In the genomic region with DNA sequence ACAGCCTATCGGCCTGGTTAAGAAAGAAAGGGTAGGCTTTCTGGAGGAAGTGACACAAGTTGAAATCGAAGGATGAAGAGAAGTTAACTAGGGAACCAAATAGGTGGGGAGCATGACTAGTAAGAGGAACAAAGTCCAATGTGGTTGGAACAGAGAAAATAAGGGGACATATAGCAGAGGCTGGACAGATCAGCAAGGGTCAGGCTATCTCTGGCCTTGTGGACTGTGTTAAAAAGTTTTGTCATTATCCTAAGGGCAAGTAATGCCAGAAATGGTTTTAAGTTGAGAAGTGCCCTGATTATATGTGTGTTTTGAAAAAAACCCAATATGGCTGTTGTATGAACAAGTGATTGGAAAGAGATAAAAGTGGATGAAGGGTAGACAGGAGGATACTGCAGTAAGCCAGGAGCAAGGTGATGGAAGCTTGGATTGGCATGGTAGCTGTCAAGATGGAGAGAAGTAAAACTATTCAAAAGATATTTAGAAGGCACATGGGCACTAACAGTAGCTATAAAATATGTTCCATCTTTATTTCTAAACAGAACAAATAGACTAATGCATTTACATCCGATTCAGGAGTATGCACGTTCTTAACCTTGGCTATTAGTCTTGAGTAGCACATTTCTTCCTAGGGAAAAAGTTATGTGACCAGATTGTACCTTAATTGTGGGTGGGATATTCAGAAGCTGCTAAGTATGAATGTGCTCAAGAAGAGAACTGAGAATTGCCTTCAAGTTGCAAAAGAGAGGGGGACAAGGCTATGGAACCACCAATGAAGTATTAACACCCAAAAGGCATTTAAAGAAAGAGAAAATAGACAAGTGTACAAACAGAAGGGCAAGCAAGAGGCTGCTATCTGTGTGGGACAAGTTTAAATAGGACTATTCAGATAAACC, we compare ENCODE assay signal across 18 cellular contexts. TPM values are rescaled to one million over a fixed set of nuclear protein-coding genes. Genes with fewer than 3 reads are reported as not detected.
DNase-seq lines count a peak whose midpoint lies in the region; ATAC-seq, FAIRE-seq and TF ChIP-seq lines count a peak whose summit lies in the region.
"Had no signal": no experiment of that assay in that cellular context is flagged by ENCODE, and none has a peak within 500 bp of the region (broad histone marks: within the 10 kb centered on the region; RNA-seq: fewer than 3 reads in every experiment).

No MANE protein-coding gene starts in this region.

- H3K9me3 Mint-ChIP-seq in activated T-cell treated with anti-CD3 and anti-CD28 coated beads, Interleukin-2, amount 50 U/mL, for 72 hours = no peaks in the 10 kb centered on the region
- no peaks in the 10 kb centered on the region for H3K9me3 Mint-ChIP-seq in activated T-cell treated with anti-CD3 and anti-CD28 coated beads, Interleukin-2, amount 50 U/mL, for 4 hours
- H3K9me3 Mint-ChIP-seq in HFFc6 (peaks cover 3% of the 10 kb centered on the region; the same call in 1 of the 2 replicates), astrocyte (ENCODE audit: unreplicated experiment) (no peaks in the 10 kb centered on the region)

- no peaks in the 10 kb centered on the region for H3K27me3 Mint-ChIP-seq in activated T-cell treated with anti-CD3 and anti-CD28 coated beads, Interleukin-2, amount 50 U/mL, for 72 hours (ENCODE audit: low read depth)
- no peaks in the 10 kb centered on the region for H3K27me3 Mint-ChIP-seq in activated T-cell treated with anti-CD3 and anti-CD28 coated beads, Interleukin-2, amount 50 U/mL, for 4 hours (ENCODE audit: low read depth)
- H3K27me3 Mint-ChIP-seq in HFFc6 (ENCODE audit: insufficient read depth) (peaks cover 9% of the 10 kb centered on the region), astrocyte (ENCODE audit: low read depth, unreplicated experiment) (no peaks in the 10 kb centered on the region)

- H3K36me3 Mint-ChIP-seq in activated T-cell treated with anti-CD3 and anti-CD28 coated beads, Interleukin-2, amount 50 U/mL, for 72 hours (ENCODE audit: insufficient read depth in 2 of 2) = peaks cover 3 to 12% of the 10 kb centered on the region in 2 donors
- H3K36me3 Mint-ChIP-seq in activated T-cell treated with anti-CD3 and anti-CD28 coated beads, Interleukin-2, amount 50 U/mL, for 4 hours (ENCODE audit: insufficient read depth) = peaks cover 49% of the 10 kb centered on the region
- H3K36me3 Mint-ChIP-seq in HFFc6 (ENCODE audit: low read depth) (peaks cover 61% of the 10 kb centered on the region), astrocyte (ENCODE audit: low read depth, unreplicated experiment) (peaks cover 33% of the 10 kb centered on the region)

- ATAC-seq in activated T-cell treated with anti-CD3 and anti-CD28 coated beads, Interleukin-2, amount 50 U/mL, for 72 hours (replicated peaks in 1 of 2) = no peak
- no peak for ATAC-seq in activated T-cell treated with anti-CD3 and anti-CD28 coated beads, Interleukin-2, amount 50 U/mL, for 4 hours
- ATAC-seq: SK-N-SH treated with all-trans-retinoic acid at 6 μM for 48 hours had no signal

- peak overlapping the region; percentile 25 for H3K27ac Mint-ChIP-seq in activated T-cell treated with anti-CD3 and anti-CD28 coated beads, Interleukin-2, amount 50 U/mL, for 72 hours
- peak overlapping the region; percentile 20; the same call in 1 of the 2 replicates for H3K27ac Mint-ChIP-seq in HFFc6
- H3K27ac Mint-ChIP-seq in astrocyte (ENCODE audit: unreplicated experiment) = peak overlapping the region; percentile 29

- no peak overlapping the region for H2AFZ ChIP-seq in astrocyte (ENCODE audit: low read depth, low read length)

- TF ChIP-seq POLR2A in adrenal gland (IDR thresholded peaks at IDR 0.05) = no peak

- H3K27ac ChIP-seq in astrocyte (ENCODE audit: low read depth, low read length) (no peak overlapping the region), neutrophil (peak overlapping the region; percentile 26), adrenal gland (no peak overlapping the region), brain microvascular endothelial cell (no peak overlapping the region)
- H3K27ac ChIP-seq: Peyer's patch had no signal

- H3K9me3 ChIP-seq in astrocyte (ENCODE audit: insufficient read depth, low read depth, low read length) (no peaks in the 10 kb centered on the region), neutrophil (no peaks in the 10 kb centered on the region), adrenal gland (replicated peaks in 1 of 3) (no peaks in the 10 kb centered on the region)
- H3K9me3 ChIP-seq: Peyer's patch had no signal

- no peak for DNase-seq in activated T-cell treated with anti-CD3 and anti-CD28 coated beads, Interleukin-2, amount 50 U/mL, for 72 hours
- no peak for DNase-seq in activated T-cell treated with anti-CD3 and anti-CD28 coated beads, Interleukin-2, amount 50 U/mL, for 4 hours
- DNase-seq in HFFc6 = no peak
- DNase-seq in astrocyte (ENCODE audit: low read depth) = no peak
- no peak for DNase-seq in adrenal gland
- DNase-seq in activated CD4-positive, CD25-positive, alpha-beta regulatory T cell (lab: John Stamatoyannopoulos, UW) = no peak
- no peak for DNase-seq in brain microvascular endothelial cell
- DNase-seq: DMS153, foreskin fibroblast, MM.1S, NCI-H2107, Peyer's patch had no signal

- peaks cover 49% of the 10 kb centered on the region for H3K36me3 ChIP-seq in astrocyte (ENCODE audit: insufficient read depth, low read length)
- peaks cover 45% of the 10 kb centered on the region for H3K36me3 ChIP-seq in neutrophil
- peaks cover 0 to 28% of the 10 kb centered on the region in 2 donors for H3K36me3 ChIP-seq in adrenal gland (replicated peaks in 1 of 2)
- H3K36me3 ChIP-seq in brain microvascular endothelial cell (replicated peaks) = peaks cover 49% of the 10 kb centered on the region

- no peak overlapping the region for H3K9ac ChIP-seq in astrocyte (ENCODE audit: low read length)

- intact Hi-C loops in adrenal gland (cut with DNase I) = no loop called here

- H3K27me3 ChIP-seq in astrocyte (ENCODE audit: insufficient read depth, low read length) (no peaks in the 10 kb centered on the region), neutrophil (no peaks in the 10 kb centered on the region), adrenal gland (no peaks in the 10 kb centered on the region), brain microvascular endothelial cell (replicated peaks) (no peaks in the 10 kb centered on the region)
- H3K27me3 ChIP-seq: Peyer's patch had no signal

- H3K4me1 Mint-ChIP-seq in activated T-cell treated with anti-CD3 and anti-CD28 coated beads, Interleukin-2, amount 50 U/mL, for 72 hours (ENCODE audit: low read depth) = peaks cover 8% of the 10 kb centered on the region
- peaks cover 22% of the 10 kb centered on the region for H3K4me1 Mint-ChIP-seq in activated T-cell treated with anti-CD3 and anti-CD28 coated beads, Interleukin-2, amount 50 U/mL, for 4 hours (ENCODE audit: low read depth)
- H3K4me1 Mint-ChIP-seq in HFFc6 (ENCODE audit: low read depth) (peaks cover 40% of the 10 kb centered on the region), astrocyte (ENCODE audit: low read depth, unreplicated experiment) (peaks cover 22% of the 10 kb centered on the region)

- FAIRE-seq in astrocyte (lab: Jason Lieb, UNC) = peak; percentile 54

- no peak overlapping the region for H3K4me2 ChIP-seq in astrocyte (ENCODE audit: low read length)

- H3K4me1 ChIP-seq in astrocyte (ENCODE audit: insufficient read depth, low read length) = no peaks in the 10 kb centered on the region
- H3K4me1 ChIP-seq in neutrophil (ENCODE audit: control insufficient read depth in 1 of 2, insufficient read depth in 1 of 2, low read depth in 1 of 2, low read length in 1 of 2) = peaks cover 3 to 4% of the 10 kb centered on the region in 2 experiments
- no peaks in the 10 kb centered on the region for H3K4me1 ChIP-seq in adrenal gland (replicated peaks in 1 of 2)
- H3K4me1 ChIP-seq: Peyer's patch had no signal

- H3K4me3 ChIP-seq in astrocyte (ENCODE audit: insufficient read depth, low read depth, low read length) (no peak overlapping the region), neutrophil (ENCODE audit: low read depth in 1 of 2, low read length in 1 of 2) (no peak overlapping the region), adrenal gland (no peak overlapping the region), brain microvascular endothelial cell (ENCODE audit: low read depth, low read length) (no peak overlapping the region)
- H3K4me3 ChIP-seq: Peyer's patch had no signal

- in situ Hi-C loops in brain microvascular endothelial cell (cut with HindIII; ENCODE audit: low pct_ligation_motif_present, low sequenced_read_pairs) = no loop called here

- TF ChIP-seq CTCF in HFFc6 (IDR thresholded peaks at IDR 0.05) = no peak
- TF ChIP-seq CTCF in astrocyte (IDR thresholded peaks at IDR 0.05; ENCODE audit: insufficient read depth, low read depth, low read length) = no peak
- TF ChIP-seq CTCF in neutrophil (IDR thresholded peaks at IDR 0.05) = no peak
- TF ChIP-seq CTCF in adrenal gland (IDR thresholded peaks at IDR 0.05) = no peak
- TF ChIP-seq CTCF in brain microvascular endothelial cell (IDR thresholded peaks at IDR 0.05; ENCODE audit: low read depth, low read length, missing control alignments) = no peak

- 85 to 92% (median 89%) methylated on average over 4 of the region's 4 CpGs for WGBS in adrenal gland, 4 donors

- no peak overlapping the region for H3K4me3 Mint-ChIP-seq in activated T-cell treated with anti-CD3 and anti-CD28 coated beads, Interleukin-2, amount 50 U/mL, for 72 hours
- H3K4me3 Mint-ChIP-seq in activated T-cell treated with anti-CD3 and anti-CD28 coated beads, Interleukin-2, amount 50 U/mL, for 4 hours = no peak overlapping the region
- no peak overlapping the region; the same call in 1 of the 2 replicates for H3K4me3 Mint-ChIP-seq in HFFc6
- H3K4me3 Mint-ChIP-seq in astrocyte (ENCODE audit: unreplicated experiment) = peak overlapping the region; percentile 28

- peaks cover 82% of the 10 kb centered on the region for H4K20me1 ChIP-seq in astrocyte (ENCODE audit: insufficient read depth, low read length)

- no peaks in the 10 kb centered on the region for H3K79me2 ChIP-seq in astrocyte (ENCODE audit: insufficient read depth, low read length)

RNA-seq across cellular contexts. Expression of a gene that starts 46.8 kb away (rescaled TPM):
- total RNA-seq in activated T-cell treated with anti-CD3 and anti-CD28 coated beads, Interleukin-2, amount 50 U/mL, for 72 hours = not detected
- not detected for total RNA-seq in activated T-cell treated with anti-CD3 and anti-CD28 coated beads, Interleukin-2, amount 50 U/mL, for 4 hours
- not detected for total RNA-seq in HFFc6 (2021; fragmentation: NEBNext Ultra II Directional; extraction: Animal tissue kit (Norgen Biotek cat#: 25700))
- total RNA-seq in astrocyte = not detected in 2 replicates
- total RNA-seq in adrenal gland = not detected
- not detected for polyA plus RNA-seq in adrenal gland
- total RNA-seq: chondrocyte, HT1080, Peyer's patch, subcutaneous adipose tissue had no signal
- polyA plus RNA-seq: neural cell had no signal
